In genomic region chr3:5022966-5023776, GRCh38 we compare ENCODE assay signal across 8 cellular contexts. TPM values are rescaled to one million over a fixed set of nuclear protein-coding genes. Genes with fewer than 3 reads are reported as not detected.
A peak's percentile ranks its signal among the peaks of the same experiment; 100 is the strongest.
DNase-seq lines count a peak whose midpoint lies in the region; ATAC-seq and TF ChIP-seq lines count a peak whose summit lies in the region.

No MANE protein-coding gene starts in this region.

- no peak overlapping the region for H3K4me3 Mint-ChIP-seq in natural killer cell

- no peaks in the 10 kb centered on the region for H3K9me3 ChIP-seq in HUES64 (ENCODE audit: insufficient read depth, low read depth, low read length)

- peak overlapping the region; percentile 42; the same call in 1 of the 2 replicates for H3K27ac ChIP-seq in HUES64 (ENCODE audit: low read depth, low read length)

- peak overlapping the region; percentile 9 to 86 for H3K27ac Mint-ChIP-seq in natural killer cell

- ATAC-seq in natural killer cell (no peak), HG02970 (IDR thresholded peaks at IDR 0.05; ENCODE audit: low FRiP score, unreplicated experiment) (no peak), HG03135 (IDR thresholded peaks at IDR 0.05; ENCODE audit: unreplicated experiment) (no peak), left colon (no peak), HG02610 (IDR thresholded peaks at IDR 0.05; ENCODE audit: unreplicated experiment) (no peak)

- H3K9ac ChIP-seq in HUES64 (ENCODE audit: low read depth, low read length): peak overlapping the region; percentile 15; the same call in 1 of the 2 replicates

- H3K4me3 ChIP-seq in HUES64 (ENCODE audit: low read length) (no peak overlapping the region), choroid plexus epithelial cell (ENCODE audit: low read depth, low read length) (no peak overlapping the region)

- H3K36me3 ChIP-seq in HUES64 (ENCODE audit: insufficient read depth, low read length): no peaks in the 10 kb centered on the region

- intact Hi-C loops in natural killer cell (cut with micrococcal nuclease) (no loop called here), left colon (cut with DNase I, micrococcal nuclease) (loop anchor here in 1 of 2 donors (10.0 kb wide), 1 partner anchor 308 kb away; no protein-coding TSS in a partner anchor)

- no peaks in the 10 kb centered on the region for H3K9me3 Mint-ChIP-seq in natural killer cell

- H3K27me3 Mint-ChIP-seq in natural killer cell (ENCODE audit: low read depth in 2 of 2): no peaks in the 10 kb centered on the region

- H3K4me1 ChIP-seq in HUES64 (ENCODE audit: insufficient read depth, low read length): peaks cover 8% of the 10 kb centered on the region; the same call in 1 of the 2 replicates

- TF ChIP-seq CTCF in choroid plexus epithelial cell (conservative IDR thresholded peaks at IDR 0.05; ENCODE audit: low read depth, low read length) (no peak), natural killer cell (IDR thresholded peaks at IDR 0.05) (no peak)

- WGBS in HUES64: 58% methylated on average over 11 of the region's 15 CpGs

- no peaks in the 10 kb centered on the region for H3K36me3 Mint-ChIP-seq in natural killer cell

- H3K4me1 Mint-ChIP-seq in natural killer cell: peaks cover 18 to 21% of the 10 kb centered on the region in 2 donors

- no peaks in the 10 kb centered on the region for H3K27me3 ChIP-seq in HUES64 (ENCODE audit: insufficient read depth, low read length)

- peak; percentile 88 for DNase-seq in AG20443 (ENCODE audit: low spot score)
- peak; percentile 99 for DNase-seq in choroid plexus epithelial cell (ENCODE audit: low read depth)
- DNase-seq in natural killer cell: no peak
- no peak for DNase-seq in left colon

RNA-seq across cellular contexts. Expression of gene BHLHE40, which starts 43.9 kb away (rescaled TPM):
- 2.3 TPM for polyA plus RNA-seq in HUES64 (2013, experiment 1 of 2)
- polyA plus RNA-seq in HUES64 (2013, experiment 2 of 2): 2.5 TPM
- total RNA-seq in natural killer cell: 100 to 1,000 TPM; 512 to 725 (median 719) TPM
- 10 to 100 TPM; 40.8 to 74.0 TPM for total RNA-seq in left colon

Comparison
In these comparisons a context has a peak if more than half of its experiments do, and no peak if none do; other contexts are left out.
1. DNase-seq: peak in AG20443 (single experiment) and choroid plexus epithelial cell (single experiment); none in natural killer cell (single experiment) and left colon (0 of 2).
2. RNA of gene BHLHE40, which starts 43.9 kb away (total RNA-seq): 512 to 725 TPM in natural killer cell; 40.8 to 74.0 TPM in left colon; every median in the first group is over 4 times any median in the second.